16 cellular contexts compared by ENCODE assay signal in genomic region chr4:177008071-177008835, GRCh38.
DNase-seq lines count a peak whose midpoint lies in the region; TF ChIP-seq lines count a peak whose summit lies in the region.
"Had no signal": no experiment of that assay in that cellular context is flagged by ENCODE, and none has a peak within 500 bp of the region (broad histone marks: within the 10 kb centered on the region; RNA-seq: fewer than 3 reads in every experiment).

No MANE protein-coding gene starts in this region.

- no peaks in the 10 kb centered on the region for H3K27me3 ChIP-seq in prostate gland (replicated peaks; ENCODE audit: insufficient read depth)
- H3K27me3 ChIP-seq: heart right ventricle, uterus had no signal

- TF ChIP-seq CTCF in choroid plexus epithelial cell (conservative IDR thresholded peaks at IDR 0.05; ENCODE audit: low read depth, low read length) (no peak), GM10266 (IDR thresholded peaks at IDR 0.05; ENCODE audit: control insufficient read depth, insufficient read depth, low read depth, missing control alignments) (no peak), prostate gland (IDR thresholded peaks at IDR 0.05) (no peak)

- H3K4me3 ChIP-seq in choroid plexus epithelial cell (ENCODE audit: low read depth, low read length) (no peak overlapping the region), prostate gland (no peak overlapping the region)
- H3K4me3 ChIP-seq: GM23338, heart right ventricle, uterus had no signal

- no peak overlapping the region for H3K27ac ChIP-seq in prostate gland
- H3K27ac ChIP-seq: heart right ventricle, uterus had no signal

- no peak for TF ChIP-seq POLR2A in prostate gland (IDR thresholded peaks at IDR 0.05)

- H3K36me3 ChIP-seq in prostate gland = no peaks in the 10 kb centered on the region
- H3K36me3 ChIP-seq: heart right ventricle, uterus had no signal

- no peaks in the 10 kb centered on the region for H3K9me3 ChIP-seq in prostate gland
- H3K9me3 ChIP-seq: Caco-2, uterus had no signal

- H3K4me1 ChIP-seq in prostate gland (replicated peaks) = no peaks in the 10 kb centered on the region
- H3K4me1 ChIP-seq: Caco-2, uterus had no signal

- DNase-seq in EH (ENCODE audit: low read depth) = peak; percentile 77
- DNase-seq in RKO (ENCODE audit: low spot score) = peak; percentile 96
- peak; percentile 57 for DNase-seq in choroid plexus epithelial cell (ENCODE audit: low read depth)
- DNase-seq in kidney tubule cell (ENCODE audit: low spot score) = peak; percentile 82
- DNase-seq in GM10266 (ENCODE audit: extremely low spot score) = no peak
- no peak for DNase-seq in pons (ENCODE audit: low spot score)
- DNase-seq in prostate gland (ENCODE audit: low spot score) = no peak
- no peak for DNase-seq in NCI-H69 (lab: John Stamatoyannopoulos, UW)
- DNase-seq: activated CD8-positive, alpha-beta T cell treated with anti-CD3 and anti-CD28 coated beads, Interleukin-2, amount 10 ng/mL, durations not matched to agents 7 days and 5 days; Caco-2; heart right ventricle; NCI-H187 treated with DMSO at 0.1 percent for 48 hours; NCI-H748 treated with DMSO at 0.1 percent for 48 hours; T-helper 1 cell; uterus had no signal

- 94% methylated on average over 1 of the region's 1 CpG for WGBS in prostate gland

- intact Hi-C loops in prostate gland (cut with DNase I) = no loop called here

Comparison
In these comparisons a context has a peak if more than half of its experiments do, and no peak if none do; other contexts are left out.
1. DNase-seq: peak in EH (single experiment), RKO (single experiment), choroid plexus epithelial cell (single experiment) and kidney tubule cell (single experiment); none in GM10266 (single experiment), pons (single experiment), prostate gland (single experiment) and NCI-H69 (single experiment).